ENCODE assay signal across 23 cellular contexts in genomic region chr9:97788763-97789663, GRCh38.
DNase-seq lines count a peak whose midpoint lies in the region; ATAC-seq and TF ChIP-seq lines count a peak whose summit lies in the region.
"Had no signal": no experiment of that assay in that cellular context is flagged by ENCODE, and none has a peak within 500 bp of the region (broad histone marks: within the 10 kb centered on the region; RNA-seq: fewer than 3 reads in every experiment).

No MANE protein-coding gene starts in this region.

- CTCF ChIA-PET in IMR-90 (lab: Yijun Ruan, JAX): no interaction called here

- no peak overlapping the region for H2AK5ac ChIP-seq in IMR-90 (ENCODE audit: low read depth, low read length)

- no peak for TF ChIP-seq POLR2A in IMR-90 (IDR thresholded peaks at IDR 0.05; ENCODE audit: low read depth, low read length)
- TF ChIP-seq POLR2A in right lobe of liver (IDR thresholded peaks at IDR 0.05): no peak

- no peaks in the 10 kb centered on the region for H3K9me1 ChIP-seq in IMR-90 (ENCODE audit: insufficient read depth, low read length)

- 67% methylated on average over 1 of the region's 7 CpGs; no CpG with 5 or more reads in 1 of the 2 experiments for WGBS in IMR-90 (ENCODE audit: extremely low coverage in 2 of 2, insufficient read length in 1 of 2), 2 experiments
- 72% methylated on average over 7 of the region's 7 CpGs for WGBS in right lobe of liver (ENCODE audit: insufficient coverage, low coverage, low lambda C conversion rate, missing lambda C conversion rate)

- H2AFZ ChIP-seq in IMR-90 (replicated peaks; ENCODE audit: low read length, poor library complexity): no peak overlapping the region
- H2AFZ ChIP-seq: PC-9 had no signal

- H3K4ac ChIP-seq in IMR-90 (ENCODE audit: low read depth, low read length): no peak overlapping the region

- no TSS peak for BruUV-seq in IMR-90 (replicated peaks; lab: Mats Ljungman, UMichigan)

- H3K36me3 ChIP-seq in IMR-90 (ENCODE audit: control insufficient read depth, insufficient read depth, low read length) (no peaks in the 10 kb centered on the region), right lobe of liver (no peaks in the 10 kb centered on the region)
- H3K36me3 ChIP-seq: colonic mucosa, SJSA1, transverse colon had no signal

- H3K18ac ChIP-seq in IMR-90 (ENCODE audit: low read depth, low read length): no peak overlapping the region

- no peak overlapping the region for H3K4me2 ChIP-seq in IMR-90 (ENCODE audit: low read depth, low read length)
- H3K4me2 ChIP-seq: PC-9 had no signal

- H3K27me3 ChIP-seq in IMR-90 (ENCODE audit: control insufficient read depth, insufficient read depth, low read length): peaks cover 31% of the 10 kb centered on the region
- H3K27me3 ChIP-seq in right lobe of liver: no peaks in the 10 kb centered on the region
- H3K27me3 ChIP-seq: colonic mucosa, SJSA1 had no signal

- no peak overlapping the region for H3K27ac ChIP-seq in IMR-90 (ENCODE audit: insufficient read depth, low read length)
- no peak overlapping the region for H3K27ac ChIP-seq in right lobe of liver
- H3K27ac ChIP-seq: colonic mucosa, PC-9, SJSA1, transverse colon had no signal

- no peak overlapping the region for H2AK9ac ChIP-seq in IMR-90 (replicated peaks; ENCODE audit: low read depth, low read length, poor library complexity)

- H2BK15ac ChIP-seq in IMR-90 (ENCODE audit: low read depth, low read length): no peak overlapping the region

- peaks cover 2% of the 10 kb centered on the region; the same call in 1 of the 2 replicates for H3K9me3 ChIP-seq in IMR-90 (ENCODE audit: control insufficient read depth, insufficient read depth, low read length)
- H3K9me3 ChIP-seq in right lobe of liver: no peaks in the 10 kb centered on the region
- H3K9me3 ChIP-seq: colonic mucosa, SJSA1, transverse colon had no signal

- H2BK20ac ChIP-seq in IMR-90 (ENCODE audit: low read depth, low read length): no peak overlapping the region

- H4K8ac ChIP-seq in IMR-90 (ENCODE audit: low read depth in 2 of 2, low read length in 2 of 2): no peak overlapping the region

- DNase-seq in Caki2 (ENCODE audit: low read depth) (peak; percentile 12), IMR-90 (no peak), amniotic epithelial cell (ENCODE audit: low read depth) (peak; percentile 28), right lobe of liver (peak in 2 of 3 donors; percentile 57 to 75), NCI-H2029 (lab: John Stamatoyannopoulos, UW) (no peak), NCI-H510A treated with DMSO at 0.1 percent for 48 hours (lab: John Stamatoyannopoulos, UW) (no peak), NCI-H187 treated with DMSO at 0.1 percent for 48 hours (lab: John Stamatoyannopoulos, UW) (no peak)
- DNase-seq in effector CD8-positive, alpha-beta T cell (lab: John Stamatoyannopoulos, UW): no peak
- DNase-seq: activated CD4-positive, alpha-beta T cell treated with anti-CD3 and anti-CD28 coated beads, Interleukin-2, amount 50 U/mL, for 48 hours; activated effector memory CD4-positive, alpha-beta T cell treated with Interleukin-2 at 50 U/mL for 16 hours; activated naive CD8-positive, alpha-beta T cell treated with anti-CD3 and anti-CD28 coated beads, Interleukin-2, amount 50 U/mL, for 24 hours; C1 segment of cervical spinal cord; colonic mucosa; KG1; naive thymus-derived CD4-positive, alpha-beta T cell; NCI-H1092; NCI-H2029 treated with DMSO at 0.1 percent for 48 hours; right cardiac atrium; stimulated activated naive CD8-positive, alpha-beta T cell treated with anti-CD3 and anti-CD28 coated beads, Interleukin-15, amount 100 ng/mL, for 72 hours; transverse colon had no signal

- H3K4me1 ChIP-seq in IMR-90 (ENCODE audit: control insufficient read depth, insufficient read depth, low read length) (no peaks in the 10 kb centered on the region), right lobe of liver (peaks cover 0 to 8% (median 0%) of the 10 kb centered on the region in 4 donors)
- H3K4me1 ChIP-seq: colonic mucosa, transverse colon had no signal

- H2BK120ac ChIP-seq in IMR-90 (ENCODE audit: low read depth, low read length): no peak overlapping the region

- TF ChIP-seq CTCF in IMR-90 (conservative IDR thresholded peaks at IDR 0.05; ENCODE audit: low read depth, low read length) (no peak), right lobe of liver (IDR thresholded peaks at IDR 0.05) (no peak)

- H3K4me3 ChIP-seq in IMR-90 (ENCODE audit: insufficient read depth, low read depth, low read length) (no peak overlapping the region), right lobe of liver (no peak overlapping the region)
- H3K4me3 ChIP-seq: colonic mucosa, PC-9, SJSA1, transverse colon had no signal

- POLR2A ChIA-PET in IMR-90 (lab: Charles Lee; ENCODE audit: unreplicated experiment): no interaction called here

- intact Hi-C loops in IMR-90 (cut with micrococcal nuclease) (no loop called here), right lobe of liver (cut with DNase I) (no loop called here)

- no peak overlapping the region for H3K23ac ChIP-seq in IMR-90 (ENCODE audit: low read depth, low read length)

- no peak overlapping the region for H4K91ac ChIP-seq in IMR-90 (ENCODE audit: insufficient read depth, low read depth, low read length)

- no peak overlapping the region for H3K14ac ChIP-seq in IMR-90 (replicated peaks; ENCODE audit: low read depth, low read length)

- TF ChIP-seq RAD21 in IMR-90 (IDR thresholded peaks at IDR 0.05; ENCODE audit: low read length): no peak

- in situ Hi-C loops in Caki2 (cut with HindIII; ENCODE audit: low pct_unique_long_range_greater_than_20kb, low sequenced_read_pairs) (no loop called here), IMR-90 (cut with MboI; ENCODE audit: low sequenced_read_pairs) (no loop called here)

- no peak overlapping the region for H4K5ac ChIP-seq in IMR-90 (ENCODE audit: low read depth, low read length)

- H4K20me1 ChIP-seq in IMR-90 (ENCODE audit: insufficient read depth, low read length): no peaks in the 10 kb centered on the region

- no peaks in the 10 kb centered on the region for H3K79me1 ChIP-seq in IMR-90 (ENCODE audit: low read depth in 1 of 2, low read length in 2 of 2)

- H2BK5ac ChIP-seq in IMR-90 (ENCODE audit: low read depth, low read length, poor library complexity, severe bottlenecking): no peak overlapping the region

- dilution Hi-C loops in IMR-90 (cut with HindIII; ENCODE audit: low sequenced_read_pairs, unreplicated experiment): no loop called here

- H3K9ac ChIP-seq in IMR-90 (ENCODE audit: low read depth, low read length): no peak overlapping the region

- ATAC-seq in IMR-90 (ENCODE audit: low read depth) (no peak), right lobe of liver (peak; percentile 82 to 93 (median 88))
- ATAC-seq: activated naive CD8-positive, alpha-beta T cell treated with anti-CD3 and anti-CD28 coated beads, Interleukin-2, amount 50 U/mL, for 24 hours; HCT116; naive thymus-derived CD4-positive, alpha-beta T cell; right cardiac atrium; stimulated activated naive CD8-positive, alpha-beta T cell treated with anti-CD3 and anti-CD28 coated beads, Interleukin-15, amount 100 ng/mL, for 72 hours had no signal

- H3K56ac ChIP-seq in IMR-90 (ENCODE audit: extremely low read depth, insufficient read depth, low read length): no peak overlapping the region

TF ChIP-seq in IMR-90, 13 proteins besides CTCF, POLR2A, EP300 and RAD21:
- no peak for TF ChIP-seq ELK1 (IDR thresholded peaks at IDR 0.05; ENCODE audit: borderline replicate concordance, low read depth, low read length)
- peak; percentile 8; the same call in 1 of the 2 replicates for TF ChIP-seq CEBPB (IDR thresholded peaks at IDR 0.05; ENCODE audit: low read depth, low read length)
- no peak for TF ChIP-seq CHD1 (IDR thresholded peaks at IDR 0.05; ENCODE audit: low read depth, low read length)

Comparison
In these comparisons a context has a peak if more than half of its experiments do, and no peak if none do; other contexts are left out.
1. DNase-seq: peak in Caki2 (single experiment), amniotic epithelial cell (single experiment) and right lobe of liver (2 of 3); none in IMR-90 (single experiment), NCI-H2029 (single experiment), NCI-H510A treated with DMSO at 0.1 percent for 48 hours (single experiment), effector CD8-positive, alpha-beta T cell (single experiment) and NCI-H187 treated with DMSO at 0.1 percent for 48 hours (single experiment).